Comparison of ENCODE assay signal across 10 cellular contexts in genomic region chr7:39464350-39465054, GRCh38.
DNase-seq lines count a peak whose midpoint lies in the region; ATAC-seq and TF ChIP-seq lines count a peak whose summit lies in the region.
"Had no signal": no experiment of that assay in that cellular context is flagged by ENCODE, and none has a peak within 500 bp of the region (broad histone marks: within the 10 kb centered on the region; RNA-seq: fewer than 3 reads in every experiment).

No MANE protein-coding gene starts in this region.

- no peak overlapping the region for H2BK12ac ChIP-seq in neuronal stem cell (ENCODE audit: low read length)

- H3K79me1 ChIP-seq in neuronal stem cell (ENCODE audit: low read depth, low read length), result no peaks in the 10 kb centered on the region

- H3K27me3 ChIP-seq in adipocyte (replicated peaks; ENCODE audit: control insufficient read depth, insufficient read depth, low read length) (peaks cover 36% of the 10 kb centered on the region), neuronal stem cell (ENCODE audit: control insufficient read depth in 3 of 3, insufficient read depth in 3 of 3, low read depth in 1 of 3, low read length in 3 of 3) (no peaks in the 10 kb centered on the region)
- H3K27me3 ChIP-seq: brain microvascular endothelial cell, Peyer's patch had no signal

- WGBS in neuronal stem cell (ENCODE audit: extremely low coverage in 2 of 2, insufficient read length in 2 of 2, insufficient replicate concordance in 1 of 2), 2 donors, result no CpG with 5 or more reads among the region's 16 CpGs

- H2BK15ac ChIP-seq in neuronal stem cell (ENCODE audit: low read length), result no peak overlapping the region

- H2AFZ ChIP-seq in neuronal stem cell (ENCODE audit: low read length), result no peak overlapping the region

- H3K4me3 ChIP-seq in HEK293 (ENCODE audit: low read depth, low read length) (no peak overlapping the region), adipocyte (ENCODE audit: low read length) (peak overlapping the region; percentile 25), neuronal stem cell (ENCODE audit: low read length in 2 of 2) (no peak overlapping the region)
- H3K4me3 ChIP-seq: Peyer's patch had no signal

- H3K14ac ChIP-seq in neuronal stem cell (ENCODE audit: low read length), result no peak overlapping the region

- no peaks in the 10 kb centered on the region for H3K36me3 ChIP-seq in HEK293 (ENCODE audit: control insufficient read depth in 2 of 2, insufficient read depth in 1 of 2, low read length in 2 of 2)
- H3K36me3 ChIP-seq in adipocyte (ENCODE audit: control insufficient read depth, insufficient read depth, low read length, severe bottlenecking), result no peaks in the 10 kb centered on the region
- H3K36me3 ChIP-seq in neuronal stem cell (replicated peaks in 1 of 2; ENCODE audit: control insufficient read depth in 2 of 2, insufficient read depth in 2 of 2, low read length in 2 of 2), result no peaks in the 10 kb centered on the region
- H3K36me3 ChIP-seq: brain microvascular endothelial cell, Peyer's patch had no signal

- H2BK120ac ChIP-seq in neuronal stem cell (ENCODE audit: low read depth, low read length), result no peak overlapping the region

- ATAC-seq in GM18909 (IDR thresholded peaks at IDR 0.05; ENCODE audit: poor library complexity, unreplicated experiment), result peak; percentile 16
- ATAC-seq in HG03175 (IDR thresholded peaks at IDR 0.05; ENCODE audit: unreplicated experiment), result no peak

- H3K4ac ChIP-seq in neuronal stem cell (ENCODE audit: low read length), result no peak overlapping the region

- H3K27ac ChIP-seq in HEK293 (ENCODE audit: extremely low read depth, low read depth, low read length) (no peak overlapping the region), neuronal stem cell (replicated peaks; ENCODE audit: low read length) (no peak overlapping the region)
- H3K27ac ChIP-seq: brain microvascular endothelial cell, Peyer's patch had no signal

- H2AK5ac ChIP-seq in neuronal stem cell (ENCODE audit: low read depth, low read length), result peak overlapping the region; percentile 10

- H3K9me3 ChIP-seq in HEK293 (ENCODE audit: control insufficient read depth, insufficient read depth, low read depth, low read length) (no peaks in the 10 kb centered on the region), adipocyte (ENCODE audit: control insufficient read depth, low read length) (no peaks in the 10 kb centered on the region), neuronal stem cell (replicated peaks in 1 of 2; ENCODE audit: control insufficient read depth in 2 of 2, insufficient read depth in 1 of 2, low read depth in 1 of 2, low read length in 2 of 2) (no peaks in the 10 kb centered on the region)
- H3K9me3 ChIP-seq: Peyer's patch had no signal

- H4K91ac ChIP-seq in neuronal stem cell (ENCODE audit: low read depth, low read length, poor library complexity), result no peak overlapping the region

- DNase-seq in adipocyte (ENCODE audit: low read depth) (no peak), neuronal stem cell (ENCODE audit: low spot score) (no peak), NCI-H510A treated with DMSO at 0.1 percent for 48 hours (lab: John Stamatoyannopoulos, UW) (no peak), HT-29 (ENCODE audit: low spot score) (no peak), NCI-H748 (lab: John Stamatoyannopoulos, UW; ENCODE audit: unreplicated experiment) (no peak)

- H3K4me1 ChIP-seq in HEK293 (ENCODE audit: control insufficient read depth, insufficient read depth, low read length), result no peaks in the 10 kb centered on the region
- peaks cover 8% of the 10 kb centered on the region for H3K4me1 ChIP-seq in adipocyte (ENCODE audit: control insufficient read depth, insufficient read depth, low read length)
- H3K4me1 ChIP-seq in neuronal stem cell (ENCODE audit: control insufficient read depth in 2 of 2, insufficient read depth in 1 of 2, low read depth in 1 of 2, low read length in 2 of 2), result peaks cover 8 to 9% of the 10 kb centered on the region in 2 donors
- H3K4me1 ChIP-seq: Peyer's patch had no signal

- no peak overlapping the region for H3K4me2 ChIP-seq in neuronal stem cell (ENCODE audit: insufficient read depth, low read length, poor library complexity, severe bottlenecking)

- no peak for TF ChIP-seq CTCF in HEK293 (tag by site-specific recombination; IDR thresholded peaks at IDR 0.05)

- no peak overlapping the region for H3K23ac ChIP-seq in neuronal stem cell (ENCODE audit: low read depth, low read length, poor library complexity)

- POLR2A ChIA-PET in HEK293 (lab: Yijun Ruan, JAX), result no interaction called here

- H2BK5ac ChIP-seq in neuronal stem cell (ENCODE audit: low read length), result no peak overlapping the region

- H3K18ac ChIP-seq in neuronal stem cell (ENCODE audit: low read length), result no peak overlapping the region

- H4K8ac ChIP-seq in neuronal stem cell (ENCODE audit: low read depth, low read length), result no peak overlapping the region

- CTCF ChIA-PET in HEK293 (lab: Yijun Ruan, JAX), result interaction anchor here (0.6 to 4.1 kb wide), 10 partner anchors 12 to 1446 kb away, joined by 3 to 47 read pairs (median 4); no protein-coding TSS in a partner anchor

- H3K9ac ChIP-seq in adipocyte (ENCODE audit: low read length) (no peak overlapping the region), neuronal stem cell (ENCODE audit: low read depth, low read length, poor library complexity) (no peak overlapping the region)

TF ChIP-seq in HEK293, 187 proteins besides CTCF, POLR2A, EP300 and RAD21:
- TF ChIP-seq ZNF776 (tag by site-specific recombination; IDR thresholded peaks at IDR 0.05; ENCODE audit: borderline replicate concordance), result no peak
- peak; percentile 34; the same call in 1 of the 2 replicates for TF ChIP-seq ZNF335 (tag by site-specific recombination; conservative IDR thresholded peaks at IDR 0.05)
